Comparison of ENCODE assay signal across 15 cellular contexts in genomic region chr10:125584954-125585353, GRCh38.
"Had no signal": no experiment of that assay in that cellular context is flagged by ENCODE, and none has a peak within 500 bp of the region (broad histone marks: within the 10 kb centered on the region; RNA-seq: fewer than 3 reads in every experiment).

No MANE protein-coding gene starts in this region.

- H3K27ac ChIP-seq: dorsolateral prefrontal cortex, neural progenitor cell, psoas muscle, right lobe of liver had no signal

- FAIRE-seq: endometrium had no signal

- H3K4me1 ChIP-seq: neural progenitor cell, psoas muscle, right lobe of liver had no signal

- H3K9me3 ChIP-seq: psoas muscle, right lobe of liver had no signal

- H3K27me3 ChIP-seq: neural progenitor cell, right lobe of liver had no signal

- H3K4me3 ChIP-seq: dorsolateral prefrontal cortex, lung, neural progenitor cell, psoas muscle, right lobe of liver had no signal

- H3K9ac ChIP-seq: neural progenitor cell had no signal

- DNase-seq: activated naive CD4-positive, alpha-beta T cell treated with Interleukin-2 at 50 U/mL for 16 hours; anterior cingulate cortex; dorsolateral prefrontal cortex; foreskin fibroblast; glutamatergic neuron; left cardiac atrium; naive B cell; psoas muscle; right lobe of liver; T-helper 1 cell; T1000 had no signal

- H2AFZ ChIP-seq: neural progenitor cell had no signal

- ATAC-seq: activated CD4-positive, CD25-positive, alpha-beta regulatory T cell treated with anti-CD3 and anti-CD28 coated beads, Interleukin-2, amount 50 U/mL, for 24 hours; left cardiac atrium; psoas muscle had no signal

- H3K36me3 ChIP-seq: neural progenitor cell, right lobe of liver had no signal

- H3K4me2 ChIP-seq: neural progenitor cell had no signal
